In genomic region chr19:7358102-7358597, GRCh38 we compare ENCODE assay signal across 17 cellular contexts. TPM values are rescaled to one million over a fixed set of nuclear protein-coding genes. Genes with fewer than 3 reads are reported as not detected.
DNase-seq lines count a peak whose midpoint lies in the region; ATAC-seq and TF ChIP-seq lines count a peak whose summit lies in the region.
"Had no signal": no experiment of that assay in that cellular context is flagged by ENCODE, and none has a peak within 500 bp of the region (broad histone marks: within the 10 kb centered on the region; RNA-seq: fewer than 3 reads in every experiment).

No MANE protein-coding gene starts in this region.

- DNase-seq in CD4-positive, alpha-beta T cell, result no peak
- no peak for DNase-seq in CD8-positive, alpha-beta memory T cell
- no peak for DNase-seq in central memory CD8-positive, alpha-beta T cell (ENCODE audit: low spot score in 2 of 2)
- DNase-seq in naive thymus-derived CD8-positive, alpha-beta T cell, result no peak
- DNase-seq in NOMO-1 treated with dmso at 0.1 percent for 144 hours (lab: John Stamatoyannopoulos, UW; ENCODE audit: unreplicated experiment), result no peak
- DNase-seq: BE2C, DND-41, KG1, NCI-H1048, NCI-H2081 treated with DMSO at 0.1 percent for 48 hours, NCI-H510A treated with DMSO at 0.1 percent for 48 hours, NCI-H82 had no signal

- no peaks in the 10 kb centered on the region for H3K9me3 ChIP-seq in CD4-positive, alpha-beta T cell (ENCODE audit: control insufficient read depth, low read length)
- H3K9me3 ChIP-seq in CD8-positive, alpha-beta memory T cell (ENCODE audit: low read length), result no peaks in the 10 kb centered on the region
- H3K9me3 ChIP-seq: BE2C, SJSA1 had no signal

- intact Hi-C loops in CD4-positive, alpha-beta T cell (cut with DNase I, micrococcal nuclease), result loop anchor here in 1 of 2 experiments (10.0 kb wide), 1 partner anchor 327 kb away; the partner anchor contains the start of gene TRAPPC5

- no peak overlapping the region for H3K4me3 ChIP-seq in CD8-positive, alpha-beta memory T cell (ENCODE audit: low read length)
- H3K4me3 ChIP-seq: SJSA1 had no signal

- peaks cover 27% of the 10 kb centered on the region for H3K36me3 ChIP-seq in CD8-positive, alpha-beta memory T cell (ENCODE audit: insufficient read depth, low read length)
- H3K36me3 ChIP-seq: BE2C, SJSA1 had no signal

- peaks cover 99% of the 10 kb centered on the region for H3K36me3 Mint-ChIP-seq in CD4-positive, alpha-beta T cell (ENCODE audit: low read depth)
- peaks cover 14 to 87% (median 20%) of the 10 kb centered on the region in 3 donors for H3K36me3 Mint-ChIP-seq in CD8-positive, alpha-beta memory T cell
- H3K36me3 Mint-ChIP-seq in central memory CD8-positive, alpha-beta T cell (ENCODE audit: insufficient read depth), result peaks cover 42% of the 10 kb centered on the region
- H3K36me3 Mint-ChIP-seq in naive thymus-derived CD8-positive, alpha-beta T cell, result peaks cover 8 to 95% (median 17%) of the 10 kb centered on the region in 3 donors

- peak overlapping the region; percentile 4 for H3K4me3 Mint-ChIP-seq in CD4-positive, alpha-beta T cell
- H3K4me3 Mint-ChIP-seq in CD8-positive, alpha-beta memory T cell, result peak overlapping the region in 4 of 7 donors; percentile 1 to 62 (median 22)
- H3K4me3 Mint-ChIP-seq in central memory CD8-positive, alpha-beta T cell, result no peak overlapping the region
- H3K4me3 Mint-ChIP-seq in naive thymus-derived CD8-positive, alpha-beta T cell, result peak overlapping the region in 9 of 10 donors; percentile 2 to 76 (median 37)

- H3K27me3 ChIP-seq in CD4-positive, alpha-beta T cell (ENCODE audit: control insufficient read depth, insufficient read depth, low read length), result no peaks in the 10 kb centered on the region
- no peaks in the 10 kb centered on the region for H3K27me3 ChIP-seq in CD8-positive, alpha-beta memory T cell (ENCODE audit: insufficient read depth, low read length, poor library complexity, severe bottlenecking)

- H3K4me1 ChIP-seq in CD8-positive, alpha-beta memory T cell (ENCODE audit: insufficient read depth, low read length), result peaks cover 65% of the 10 kb centered on the region
- H3K4me1 ChIP-seq: BE2C, SJSA1 had no signal

- no peak for TF ChIP-seq CTCF in CD4-positive, alpha-beta T cell (IDR thresholded peaks at IDR 0.05)

- H3K27ac Mint-ChIP-seq in CD4-positive, alpha-beta T cell, result peak overlapping the region; percentile 76
- H3K27ac Mint-ChIP-seq in CD8-positive, alpha-beta memory T cell, result peak overlapping the region; percentile 15 to 67 (median 52)
- peak overlapping the region; percentile 29 for H3K27ac Mint-ChIP-seq in central memory CD8-positive, alpha-beta T cell (ENCODE audit: low read depth)
- peak overlapping the region; percentile 9 to 95 (median 78) for H3K27ac Mint-ChIP-seq in naive thymus-derived CD8-positive, alpha-beta T cell

- CTCF ChIA-PET in CD4-positive, alpha-beta T cell (lab: Charles Lee), result no interaction called here
- CTCF ChIA-PET in CD8-positive, alpha-beta memory T cell (lab: Charles Lee), result interaction anchor here (0.9 to 1.6 kb wide), 3 partner anchors 9 to 25 kb away, joined by 3 to 4 read pairs (median 4); no protein-coding TSS in a partner anchor

- H3K4me1 Mint-ChIP-seq in CD4-positive, alpha-beta T cell (ENCODE audit: low read depth), result peaks cover 67% of the 10 kb centered on the region
- peaks cover 54 to 88% (median 74%) of the 10 kb centered on the region in 3 donors for H3K4me1 Mint-ChIP-seq in CD8-positive, alpha-beta memory T cell
- peaks cover 53% of the 10 kb centered on the region for H3K4me1 Mint-ChIP-seq in central memory CD8-positive, alpha-beta T cell
- H3K4me1 Mint-ChIP-seq in naive thymus-derived CD8-positive, alpha-beta T cell, result peaks cover 51 to 96% (median 82%) of the 10 kb centered on the region in 4 donors

- no peaks in the 10 kb centered on the region for H3K9me3 Mint-ChIP-seq in CD4-positive, alpha-beta T cell
- peaks cover 0 to 2% (median 0%) of the 10 kb centered on the region in 5 donors for H3K9me3 Mint-ChIP-seq in CD8-positive, alpha-beta memory T cell
- H3K9me3 Mint-ChIP-seq in central memory CD8-positive, alpha-beta T cell, result no peaks in the 10 kb centered on the region
- peaks cover 0 to 11% (median 0%) of the 10 kb centered on the region in 9 donors for H3K9me3 Mint-ChIP-seq in naive thymus-derived CD8-positive, alpha-beta T cell

- no peaks in the 10 kb centered on the region for H3K27me3 Mint-ChIP-seq in CD4-positive, alpha-beta T cell
- H3K27me3 Mint-ChIP-seq in CD8-positive, alpha-beta memory T cell, result no peaks in the 10 kb centered on the region
- no peaks in the 10 kb centered on the region for H3K27me3 Mint-ChIP-seq in central memory CD8-positive, alpha-beta T cell
- H3K27me3 Mint-ChIP-seq in naive thymus-derived CD8-positive, alpha-beta T cell, result no peaks in the 10 kb centered on the region

- peak overlapping the region; percentile 3 for H3K27ac ChIP-seq in CD4-positive, alpha-beta T cell (ENCODE audit: low read depth, low read length)
- H3K27ac ChIP-seq in CD8-positive, alpha-beta memory T cell (ENCODE audit: low read depth, low read length), result no peak overlapping the region
- H3K27ac ChIP-seq: HL-60, SJSA1 had no signal

- POLR2A ChIA-PET in CD4-positive, alpha-beta T cell (lab: Charles Lee), result interaction anchor here (1.4 to 4.7 kb wide), 3 partner anchors 10 to 80 kb away, joined by 4 to 36 read pairs (median 9); partner anchors contain the start of gene ARHGEF18
- POLR2A ChIA-PET in CD8-positive, alpha-beta memory T cell (lab: Charles Lee), result no interaction called here
- POLR2A ChIA-PET in naive thymus-derived CD8-positive, alpha-beta T cell (lab: Charles Lee), result interaction anchor here (0.9 to 5.5 kb wide), 3 partner anchors 9 to 16 kb away, joined by 3 to 49 read pairs (median 15); partner anchors contain the start of gene ARHGEF18

- ATAC-seq in CD4-positive, alpha-beta T cell (ENCODE audit: poor library complexity), result no peak
- ATAC-seq in central memory CD8-positive, alpha-beta T cell (replicated peaks; ENCODE audit: extremely low read depth, poor library complexity, severe bottlenecking), result no peak
- ATAC-seq in naive thymus-derived CD8-positive, alpha-beta T cell, result no peak
- ATAC-seq in GM18870 (IDR thresholded peaks at IDR 0.05; ENCODE audit: unreplicated experiment) (no peak), GM19452 (IDR thresholded peaks at IDR 0.05; ENCODE audit: unreplicated experiment) (no peak), GM21737 (IDR thresholded peaks at IDR 0.05; ENCODE audit: unreplicated experiment) (no peak)

RNA-seq across cellular contexts. Expression of gene ARHGEF18, which starts 9.4 kb away (rescaled TPM):
- 100 to 1,000 TPM; 121 TPM for total RNA-seq in CD4-positive, alpha-beta T cell
- 10 to 100 TPM; 51.0 to 53.3 TPM for total RNA-seq in CD8-positive, alpha-beta memory T cell
- polyA plus RNA-seq in CD8-positive, alpha-beta memory T cell, result 9.6 TPM
- total RNA-seq in naive thymus-derived CD8-positive, alpha-beta T cell, result 100 to 1,000 TPM; 118 to 140 TPM
- polyA plus RNA-seq in naive thymus-derived CD8-positive, alpha-beta T cell, result 10 to 100 TPM in 1 of 3 donors, 1 to 10 TPM in 2; 3.2 to 10.6 (median 5.6) TPM
